Comparison of ENCODE assay signal across 26 cellular contexts in the genomic region with DNA sequence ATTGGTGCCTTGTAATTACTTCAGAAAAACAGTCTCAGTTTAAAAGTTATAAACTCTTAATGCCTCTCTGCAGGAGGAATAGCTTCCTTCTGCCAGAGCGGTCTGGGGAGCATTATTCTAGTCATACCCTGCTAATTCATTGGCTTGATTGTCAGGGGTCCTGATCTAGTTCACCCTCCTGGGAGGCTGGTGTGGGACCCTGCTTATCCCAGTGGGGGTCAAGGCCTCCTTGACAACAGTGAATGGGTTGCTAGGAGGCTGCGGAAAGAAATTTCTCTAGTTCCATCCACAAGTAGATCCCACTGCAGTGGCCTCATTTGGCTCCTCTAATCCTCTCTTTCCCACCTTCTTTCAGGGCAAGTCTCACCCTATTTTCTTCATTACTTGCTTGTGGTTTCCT.
"Had no signal": no experiment of that assay in that cellular context is flagged by ENCODE, and none has a peak within 500 bp of the region (broad histone marks: within the 10 kb centered on the region; RNA-seq: fewer than 3 reads in every experiment).

No MANE protein-coding gene starts in this region.

- H3K9ac ChIP-seq: parathyroid adenoma had no signal

- H3K4me1 ChIP-seq: foreskin keratinocyte, gastroesophageal sphincter, heart left ventricle, parathyroid adenoma, spleen, suprapubic skin, transverse colon, upper lobe of right lung, uterus had no signal

- H3K4me3 Mint-ChIP-seq: memory B cell; natural killer cell; stimulated activated naive B cell treated with anti-CD40 and anti-IgM and Interleukin-4, amounts not matched to agents 10 μg/mL and 1 μg/mL and 100 μg/mL, for 72 hours; stimulated activated naive CD8-positive, alpha-beta T cell treated with anti-CD3 and anti-CD28 coated beads, Interleukin-15, amount 100 ng/mL, for 72 hours had no signal

- ATAC-seq: foreskin keratinocyte; gastroesophageal sphincter; heart left ventricle; left lobe of liver; natural killer cell; right cardiac atrium; stimulated activated naive B cell treated with anti-CD40 and anti-IgM and Interleukin-4, amounts not matched to agents 10 μg/mL and 1 μg/mL and 100 μg/mL, for 72 hours; stimulated activated naive CD8-positive, alpha-beta T cell treated with anti-CD3 and anti-CD28 coated beads, Interleukin-15, amount 100 ng/mL, for 72 hours; upper lobe of right lung had no signal

- H3K36me3 ChIP-seq: esophagus muscularis mucosa, gastroesophageal sphincter, heart left ventricle, neutrophil, spleen, suprapubic skin, transverse colon, upper lobe of right lung, uterus had no signal

- H3K27ac Mint-ChIP-seq: memory B cell; natural killer cell; progenitor cell of endocrine pancreas; stimulated activated naive CD8-positive, alpha-beta T cell treated with anti-CD3 and anti-CD28 coated beads, Interleukin-15, amount 100 ng/mL, for 72 hours had no signal

- H3K36me3 Mint-ChIP-seq: memory B cell; natural killer cell; stimulated activated naive B cell treated with anti-CD40 and anti-IgM and Interleukin-4, amounts not matched to agents 10 μg/mL and 1 μg/mL and 100 μg/mL, for 72 hours had no signal

- H3K9me3 Mint-ChIP-seq: memory B cell; natural killer cell; stimulated activated naive B cell treated with anti-CD40 and anti-IgM and Interleukin-4, amounts not matched to agents 10 μg/mL and 1 μg/mL and 100 μg/mL, for 72 hours; stimulated activated naive CD8-positive, alpha-beta T cell treated with anti-CD3 and anti-CD28 coated beads, Interleukin-15, amount 100 ng/mL, for 72 hours had no signal

- H3K4me1 Mint-ChIP-seq: memory B cell; natural killer cell; stimulated activated naive B cell treated with anti-CD40 and anti-IgM and Interleukin-4, amounts not matched to agents 10 μg/mL and 1 μg/mL and 100 μg/mL, for 72 hours; stimulated activated naive CD8-positive, alpha-beta T cell treated with anti-CD3 and anti-CD28 coated beads, Interleukin-15, amount 100 ng/mL, for 72 hours had no signal

- H3K4me3 ChIP-seq: esophagus muscularis mucosa, gastroesophageal sphincter, heart left ventricle, hepatocyte, lung, skin epidermis, spleen, suprapubic skin, transverse colon, upper lobe of right lung, uterus had no signal

- DNase-seq: cerebellar nuclear complex; cortex of kidney; effector CD8-positive, alpha-beta T cell; foreskin keratinocyte; heart left ventricle; kidney; natural killer cell; right cardiac atrium; spleen; stimulated activated CD4-positive, alpha-beta T cell treated with anti-CD3 and anti-CD28 coated beads, Interleukin-4, amount 100 ng/mL, for 4 hours; stimulated activated naive B cell treated with anti-CD40 and anti-IgM and Interleukin-4, amounts not matched to agents 10 μg/mL and 1 μg/mL and 100 μg/mL, for 72 hours; stimulated activated naive CD8-positive, alpha-beta T cell treated with anti-CD3 and anti-CD28 coated beads, Interleukin-15, amount 100 ng/mL, for 72 hours; transverse colon; upper lobe of right lung; uterus had no signal

- H3K4me2 ChIP-seq: hepatocyte had no signal

- H3K27ac ChIP-seq: esophagus muscularis mucosa, foreskin keratinocyte, gastroesophageal sphincter, heart left ventricle, hepatocyte, neutrophil, parathyroid adenoma, skin epidermis, spleen, suprapubic skin, transverse colon, upper lobe of right lung, uterus had no signal

- H3K27me3 ChIP-seq: esophagus muscularis mucosa, foreskin keratinocyte, gastroesophageal sphincter, heart left ventricle, hepatocyte, neutrophil, spleen, suprapubic skin, transverse colon, upper lobe of right lung, uterus had no signal

- H2AFZ ChIP-seq: hepatocyte, parathyroid adenoma had no signal

- H3K9me3 ChIP-seq: esophagus muscularis mucosa, gastroesophageal sphincter, neutrophil, spleen, suprapubic skin, transverse colon, upper lobe of right lung, uterus had no signal

- H3K27me3 Mint-ChIP-seq: progenitor cell of endocrine pancreas had no signal
